In the genomic region with DNA sequence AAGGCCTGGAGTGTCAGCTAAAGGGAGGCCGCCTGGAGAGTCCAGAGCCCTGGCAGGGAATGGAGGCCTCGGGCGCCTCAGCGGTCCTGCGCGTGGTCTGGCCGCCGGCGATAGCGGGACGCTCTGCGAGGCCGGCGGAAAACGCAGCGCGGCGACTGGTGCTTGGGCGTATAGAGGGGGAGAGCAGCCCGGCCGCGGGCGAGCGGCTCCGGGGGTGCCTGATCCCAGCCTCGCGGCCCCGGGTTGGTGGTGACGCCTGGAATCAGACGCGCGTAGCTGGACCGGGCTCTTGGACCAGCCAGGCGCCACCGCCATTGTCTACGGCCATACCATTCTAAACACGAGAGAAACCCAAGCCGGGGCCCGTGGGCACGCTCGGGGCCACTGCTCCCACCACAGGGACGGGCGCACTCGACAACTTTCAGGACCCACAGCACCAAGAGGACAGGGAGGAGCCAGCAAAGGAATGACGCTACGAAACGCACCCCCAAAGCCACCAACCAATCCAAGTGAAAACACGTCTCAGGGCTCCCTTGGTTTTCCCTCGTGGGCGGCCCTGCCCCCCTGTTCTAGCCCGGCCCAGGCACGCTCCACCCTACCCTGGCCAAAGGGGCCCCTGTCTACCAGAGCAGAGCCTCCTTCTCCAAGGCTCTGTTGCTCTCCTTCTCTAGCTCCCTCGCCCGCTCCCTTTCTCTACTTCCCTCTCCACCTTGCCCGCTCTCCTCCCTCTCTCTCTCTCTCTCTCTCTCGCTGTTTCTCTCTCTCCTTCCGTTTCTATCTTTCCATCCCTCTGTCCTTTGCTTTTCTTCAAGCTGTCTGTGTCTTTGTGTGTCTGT, we compare ENCODE assay signal across 1 cellular context.
TF ChIP-seq lines count a peak whose summit lies in the region.

No MANE protein-coding gene starts in this region.

TF ChIP-seq in WTC11, 78 proteins besides CTCF, POLR2A, EP300 and RAD21 (continued from another document):
- TF ChIP-seq, protein P1, sequence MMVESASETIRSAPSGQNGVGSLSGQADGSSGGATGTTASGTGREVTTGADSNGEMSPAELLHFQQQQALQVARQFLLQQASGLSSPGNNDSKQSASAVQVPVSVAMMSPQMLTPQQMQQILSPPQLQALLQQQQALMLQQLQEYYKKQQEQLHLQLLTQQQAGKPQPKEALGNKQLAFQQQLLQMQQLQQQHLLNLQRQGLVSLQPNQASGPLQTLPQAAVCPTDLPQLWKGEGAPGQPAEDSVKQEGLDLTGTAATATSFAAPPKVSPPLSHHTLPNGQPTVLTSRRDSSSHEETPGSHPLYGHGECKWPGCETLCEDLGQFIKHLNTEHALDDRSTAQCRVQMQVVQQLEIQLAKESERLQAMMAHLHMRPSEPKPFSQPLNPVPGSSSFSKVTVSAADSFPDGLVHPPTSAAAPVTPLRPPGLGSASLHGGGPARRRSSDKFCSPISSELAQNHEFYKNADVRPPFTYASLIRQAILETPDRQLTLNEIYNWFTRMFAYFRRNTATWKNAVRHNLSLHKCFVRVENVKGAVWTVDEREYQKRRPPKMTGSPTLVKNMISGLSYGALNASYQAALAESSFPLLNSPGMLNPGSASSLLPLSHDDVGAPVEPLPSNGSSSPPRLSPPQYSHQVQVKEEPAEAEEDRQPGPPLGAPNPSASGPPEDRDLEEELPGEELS (CRISPR knock-in tag; IDR thresholded peaks at IDR 0.05): no peak
- TF ChIP-seq TEAD1 (CRISPR knock-in tag; IDR thresholded peaks at IDR 0.05) (no peak), HMGA2 (CRISPR knock-in tag; IDR thresholded peaks at IDR 0.05) (no peak), TP53 (CRISPR knock-in tag; IDR thresholded peaks at IDR 0.05) (no peak), ZNF317 (CRISPR knock-in tag; IDR thresholded peaks at IDR 0.05; ENCODE audit: borderline replicate concordance, low read depth) (no peak)
- TF ChIP-seq, protein P2, sequence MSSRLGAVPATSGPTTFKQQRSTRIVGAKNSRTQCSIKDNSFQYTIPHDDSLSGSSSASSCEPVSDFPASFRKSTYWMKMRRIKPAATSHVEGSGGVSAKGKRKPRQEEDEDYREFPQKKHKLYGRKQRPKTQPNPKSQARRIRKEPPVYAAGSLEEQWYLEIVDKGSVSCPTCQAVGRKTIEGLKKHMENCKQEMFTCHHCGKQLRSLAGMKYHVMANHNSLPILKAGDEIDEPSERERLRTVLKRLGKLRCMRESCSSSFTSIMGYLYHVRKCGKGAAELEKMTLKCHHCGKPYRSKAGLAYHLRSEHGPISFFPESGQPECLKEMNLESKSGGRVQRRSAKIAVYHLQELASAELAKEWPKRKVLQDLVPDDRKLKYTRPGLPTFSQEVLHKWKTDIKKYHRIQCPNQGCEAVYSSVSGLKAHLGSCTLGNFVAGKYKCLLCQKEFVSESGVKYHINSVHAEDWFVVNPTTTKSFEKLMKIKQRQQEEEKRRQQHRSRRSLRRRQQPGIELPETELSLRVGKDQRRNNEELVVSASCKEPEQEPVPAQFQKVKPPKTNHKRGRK (CRISPR knock-in tag; IDR thresholded peaks at IDR 0.05; ENCODE audit: borderline replicate concordance): no peak
- TF ChIP-seq, protein P3, sequence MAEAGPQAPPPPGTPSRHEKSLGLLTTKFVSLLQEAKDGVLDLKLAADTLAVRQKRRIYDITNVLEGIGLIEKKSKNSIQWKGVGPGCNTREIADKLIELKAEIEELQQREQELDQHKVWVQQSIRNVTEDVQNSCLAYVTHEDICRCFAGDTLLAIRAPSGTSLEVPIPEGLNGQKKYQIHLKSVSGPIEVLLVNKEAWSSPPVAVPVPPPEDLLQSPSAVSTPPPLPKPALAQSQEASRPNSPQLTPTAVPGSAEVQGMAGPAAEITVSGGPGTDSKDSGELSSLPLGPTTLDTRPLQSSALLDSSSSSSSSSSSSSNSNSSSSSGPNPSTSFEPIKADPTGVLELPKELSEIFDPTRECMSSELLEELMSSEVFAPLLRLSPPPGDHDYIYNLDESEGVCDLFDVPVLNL (CRISPR knock-in tag; IDR thresholded peaks at IDR 0.05; ENCODE audit: borderline replicate concordance, low read depth): no peak
